ENCODE assay signal across 8 cellular contexts in the genomic region with DNA sequence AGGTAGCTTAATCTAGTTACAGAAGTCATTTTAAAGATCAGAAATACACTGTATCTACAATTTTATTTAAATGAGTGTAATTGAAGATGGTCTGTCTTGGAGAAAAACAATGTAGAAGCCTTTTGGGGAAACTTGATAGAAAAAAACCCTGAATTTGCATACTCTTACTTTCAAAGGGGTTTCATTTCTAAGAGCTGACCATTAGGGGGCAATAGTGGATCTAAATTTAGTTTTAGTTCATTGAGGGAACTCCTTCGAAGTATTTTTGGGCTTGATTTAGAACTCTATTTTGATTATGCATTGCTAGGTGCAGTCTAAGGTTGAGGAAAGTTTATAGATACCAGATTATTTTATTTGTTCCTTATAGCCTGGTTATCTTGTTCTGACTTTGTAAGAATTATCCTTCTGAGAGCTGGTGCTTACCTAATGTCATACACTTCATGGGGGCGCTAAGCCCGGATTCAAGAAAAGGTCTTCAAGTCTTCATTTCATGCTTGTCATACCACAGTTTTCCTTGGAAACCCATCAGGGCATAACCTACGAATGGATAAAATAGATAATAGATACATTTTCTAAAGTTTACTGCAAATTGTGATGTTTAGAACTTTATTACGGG.
DNase-seq lines count a peak whose midpoint lies in the region; ATAC-seq, FAIRE-seq and TF ChIP-seq lines count a peak whose summit lies in the region.

No MANE protein-coding gene starts in this region.

- RAD21 ChIA-PET in GM12878 (lab: Charles Lee; ENCODE audit: unreplicated experiment) = interaction anchor here (0.8 to 3.0 kb wide), 21 partner anchors 18 to 1934 kb away, joined by 3 to 42 read pairs (median 5); a partner anchor contains a TSS

- peak; percentile 72 for TF ChIP-seq CTCF in A673 (conservative IDR thresholded peaks at IDR 0.05; ENCODE audit: low read depth, low read length)
- peak; percentile 54 for TF ChIP-seq CTCF in GM10266 (IDR thresholded peaks at IDR 0.05; ENCODE audit: control insufficient read depth, insufficient read depth, low read depth, missing control alignments)
- TF ChIP-seq CTCF in GM12878 (IDR thresholded peaks at IDR 0.05 in 2 of 3, conservative IDR thresholded peaks at IDR 0.05 in 1 of 3; ENCODE audit: control insufficient read depth in 2 of 3, extremely low read depth in 1 of 3, insufficient read depth in 1 of 3, low read depth in 3 of 3, low read length in 3 of 3) = peak; percentile 50 to 74 (median 59); a peak in 5 of 6 replicates

- H3K4me3 Mint-ChIP-seq in stimulated activated naive CD8-positive, alpha-beta T cell treated with anti-CD3 and anti-CD28 coated beads, Interleukin-15, amount 100 ng/mL, for 72 hours = no peak overlapping the region

- H3K9ac ChIP-seq in GM12878 (ENCODE audit: control insufficient read depth, insufficient read depth, low read length) = no peak overlapping the region

- H2AFZ ChIP-seq in GM12878 (ENCODE audit: control insufficient read depth, low read depth, low read length) = no peak overlapping the region

- H4K20me1 ChIP-seq in GM12878 (ENCODE audit: control insufficient read depth, insufficient read depth) = no peaks in the 10 kb centered on the region

- no peak overlapping the region for H3K4me3 ChIP-seq in A673 (ENCODE audit: low read depth, low read length, poor library complexity, severe bottlenecking)
- no peak overlapping the region for H3K4me3 ChIP-seq in GM12878

- peak; percentile 77 for TF ChIP-seq RAD21 in GM12878 (IDR thresholded peaks at IDR 0.05; ENCODE audit: insufficient read depth, low read depth, low read length)

- WGBS in GM12878 (ENCODE audit: insufficient coverage, insufficient replicate concordance, low lambda C conversion rate, missing lambda C conversion rate) = 51% methylated on average over 5 of the region's 5 CpGs

- no peak for TF ChIP-seq POLR2A in GM12878 (IDR thresholded peaks at IDR 0.05; ENCODE audit: low read depth, low read length)

- BruUV-seq in A673 (replicated peaks; lab: Mats Ljungman, UMichigan) (no TSS peak), GM12878 (replicated peaks; lab: Mats Ljungman, UMichigan) (no TSS peak)

- SMC1A ChIA-PET in GM12878 (lab: Charles Lee; ENCODE audit: uncharacterized antibody, unreplicated experiment) = interaction anchor here (0.7 to 2.6 kb wide), 36 partner anchors 9 to 254 kb away, joined by 3 to 34 read pairs (median 4); a partner anchor contains a TSS

- no peak for TF ChIP-seq EP300 in GM12878 (IDR thresholded peaks at IDR 0.05; ENCODE audit: borderline replicate concordance in 1 of 2, control insufficient read depth in 1 of 2, low read depth in 2 of 2, low read length in 2 of 2)

- H3K27me3 Mint-ChIP-seq in stimulated activated naive CD8-positive, alpha-beta T cell treated with anti-CD3 and anti-CD28 coated beads, Interleukin-15, amount 100 ng/mL, for 72 hours = peaks cover 5% of the 10 kb centered on the region

- peaks cover 45% of the 10 kb centered on the region for H3K4me1 Mint-ChIP-seq in stimulated activated naive CD8-positive, alpha-beta T cell treated with anti-CD3 and anti-CD28 coated beads, Interleukin-15, amount 100 ng/mL, for 72 hours

- intact Hi-C loops in A673 (cut with micrococcal nuclease; ENCODE audit: unreplicated experiment) (loop anchor here (2.0 to 5.0 kb wide), 2 partner anchors 69 to 82 kb away; a partner anchor contains a TSS), GM12878 (cut with micrococcal nuclease; ENCODE audit: unreplicated experiment) (loop anchor here (2.0 to 10.0 kb wide), 3 partner anchors 74 to 436 kb away; no protein-coding TSS in a partner anchor)

- CTCF ChIA-PET in A673 (lab: Charles Lee) (interaction anchor here (0.5 to 1.2 kb wide), 8 partner anchors 84 to 254 kb away, joined by 3 to 8 read pairs (median 3); no protein-coding TSS in a partner anchor), GM12878 (lab: Yijun Ruan, JAX) (interaction anchor here (0.6 to 4.8 kb wide), 60 partner anchors 9 to 436 kb away, joined by 3 to 105 read pairs (median 4); a partner anchor contains a TSS)

- POLR2A ChIA-PET in A673 (lab: Charles Lee; ENCODE audit: low non-redundant PET) = no interaction called here
- POLR2A ChIA-PET in GM12878 (lab: Charles Lee) = interaction anchor here (0.7 to 1.4 kb wide), 2 partner anchors 147 to 167 kb away, joined by 3 to 8 read pairs; no protein-coding TSS in a partner anchor

- DNase-seq in A673 (ENCODE audit: low spot score) (peak; percentile 82), GM10266 (ENCODE audit: extremely low spot score) (peak; percentile 43), NCI-H510A treated with DMSO at 0.1 percent for 48 hours (lab: John Stamatoyannopoulos, UW) (peak; percentile 71), GM12878 (ENCODE audit: low read depth, low spot score) (no peak), iPS-NIHi11 (ENCODE audit: low spot score) (peak; percentile 54), GOT3 (lab: John Stamatoyannopoulos, UW) (no peak)
- no peak for DNase-seq in stimulated activated naive CD8-positive, alpha-beta T cell treated with anti-CD3 and anti-CD28 coated beads, Interleukin-15, amount 100 ng/mL, for 72 hours

- H3K27me3 ChIP-seq in A673 (replicated peaks; ENCODE audit: insufficient read depth, low read depth, low read length, poor library complexity) (no peaks in the 10 kb centered on the region), GM12878 (replicated peaks in 1 of 2; ENCODE audit: control insufficient read depth in 2 of 2, insufficient read depth in 2 of 2, low read length in 1 of 2) (peaks cover 0 to 1% of the 10 kb centered on the region in 2 experiments; a peak in 2 of 4 replicates)

- ATAC-seq in HG03097 (IDR thresholded peaks at IDR 0.05; ENCODE audit: low FRiP score, unreplicated experiment) = peak; percentile 43
- ATAC-seq in GM12878 = peak; percentile 85
- peak; percentile 65 for ATAC-seq in stimulated activated naive CD8-positive, alpha-beta T cell treated with anti-CD3 and anti-CD28 coated beads, Interleukin-15, amount 100 ng/mL, for 72 hours

- H3K9me3 Mint-ChIP-seq in stimulated activated naive CD8-positive, alpha-beta T cell treated with anti-CD3 and anti-CD28 coated beads, Interleukin-15, amount 100 ng/mL, for 72 hours = no peaks in the 10 kb centered on the region

- peak; percentile 91 for FAIRE-seq in GM12878 (lab: Jason Lieb, UNC)

- in situ Hi-C loops in GM12878 (cut with MboI) = loop anchor here (5.0 to 10.0 kb wide), 3 partner anchors 84 to 416 kb away; no protein-coding TSS in a partner anchor

- H3K27ac ChIP-seq in A673 (ENCODE audit: low read depth, low read length, poor library complexity, severe bottlenecking) = no peak overlapping the region
- H3K27ac ChIP-seq in GM12878 (ENCODE audit: control insufficient read depth, insufficient read depth) = no peak overlapping the region

- H3K4me2 ChIP-seq in GM12878 (ENCODE audit: control insufficient read depth, insufficient read depth) = no peak overlapping the region

- H3K4me1 ChIP-seq in A673 (ENCODE audit: insufficient read depth, low read length, poor library complexity, severe bottlenecking) = peaks cover 4% of the 10 kb centered on the region
- peaks cover 5% of the 10 kb centered on the region for H3K4me1 ChIP-seq in GM12878 (ENCODE audit: control insufficient read depth, insufficient read depth, low read length)

- no peaks in the 10 kb centered on the region for H3K79me2 ChIP-seq in GM12878 (ENCODE audit: control insufficient read depth, insufficient read depth, low read length)

- no peaks in the 10 kb centered on the region for H3K9me3 ChIP-seq in A673 (ENCODE audit: low read depth, low read length, poor library complexity, severe bottlenecking)
- H3K9me3 ChIP-seq in GM12878 (replicated peaks; ENCODE audit: control insufficient read depth, insufficient read depth, low read length) = no peaks in the 10 kb centered on the region

- H3K27ac Mint-ChIP-seq in stimulated activated naive CD8-positive, alpha-beta T cell treated with anti-CD3 and anti-CD28 coated beads, Interleukin-15, amount 100 ng/mL, for 72 hours = no peak overlapping the region

- H3K36me3 ChIP-seq in A673 (ENCODE audit: insufficient read depth, low read length, poor library complexity, severe bottlenecking) = peaks cover 5% of the 10 kb centered on the region
- no peaks in the 10 kb centered on the region for H3K36me3 ChIP-seq in GM12878 (ENCODE audit: control insufficient read depth in 2 of 2, insufficient read depth in 2 of 2, low read length in 1 of 2)

TF ChIP-seq in GM12878, 131 proteins besides CTCF, POLR2A, EP300 and RAD21 (continues in another document):
- peak; percentile 87 for TF ChIP-seq ZNF384 (IDR thresholded peaks at IDR 0.05; ENCODE audit: borderline replicate concordance, low read depth, low read length)
- TF ChIP-seq RB1 (IDR thresholded peaks at IDR 0.05; ENCODE audit: borderline replicate concordance) = no peak
- TF ChIP-seq, protein P1, sequence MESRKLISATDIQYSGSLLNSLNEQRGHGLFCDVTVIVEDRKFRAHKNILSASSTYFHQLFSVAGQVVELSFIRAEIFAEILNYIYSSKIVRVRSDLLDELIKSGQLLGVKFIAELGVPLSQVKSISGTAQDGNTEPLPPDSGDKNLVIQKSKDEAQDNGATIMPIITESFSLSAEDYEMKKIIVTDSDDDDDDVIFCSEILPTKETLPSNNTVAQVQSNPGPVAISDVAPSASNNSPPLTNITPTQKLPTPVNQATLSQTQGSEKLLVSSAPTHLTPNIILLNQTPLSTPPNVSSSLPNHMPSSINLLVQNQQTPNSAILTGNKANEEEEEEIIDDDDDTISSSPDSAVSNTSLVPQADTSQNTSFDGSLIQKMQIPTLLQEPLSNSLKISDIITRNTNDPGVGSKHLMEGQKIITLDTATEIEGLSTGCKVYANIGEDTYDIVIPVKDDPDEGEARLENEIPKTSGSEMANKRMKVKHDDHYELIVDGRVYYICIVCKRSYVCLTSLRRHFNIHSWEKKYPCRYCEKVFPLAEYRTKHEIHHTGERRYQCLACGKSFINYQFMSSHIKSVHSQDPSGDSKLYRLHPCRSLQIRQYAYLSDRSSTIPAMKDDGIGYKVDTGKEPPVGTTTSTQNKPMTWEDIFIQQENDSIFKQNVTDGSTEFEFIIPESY (IDR thresholded peaks at IDR 0.05) = 0 out of 2 replicates have a peak, but pooled peaks have one; percentile 13
- TF ChIP-seq BHLHE40 (IDR thresholded peaks at IDR 0.05; ENCODE audit: borderline replicate concordance in 1 of 2, low read depth in 2 of 2, low read length in 1 of 2) = peak in 1 of 2 experiments; percentile 60; a peak in 1 of 4 replicates

Comparison
In these comparisons a context has a peak if more than half of its experiments do, and no peak if none do; other contexts are left out.
1. DNase-seq: peak in A673 (single experiment), GM10266 (single experiment), NCI-H510A treated with DMSO at 0.1 percent for 48 hours (single experiment) and iPS-NIHi11 (single experiment); none in GM12878 (single experiment), stimulated activated naive CD8-positive, alpha-beta T cell treated with anti-CD3 and anti-CD28 coated beads, Interleukin-15, amount 100 ng/mL, for 72 hours (0 of 2) and GOT3 (single experiment).
2. Peak in every context shown above with its lines, with median percentiles within 50 percentile points of each other: CTCF ChIP-seq and ATAC-seq.